8 cellular contexts compared by ENCODE assay signal in the genomic region with DNA sequence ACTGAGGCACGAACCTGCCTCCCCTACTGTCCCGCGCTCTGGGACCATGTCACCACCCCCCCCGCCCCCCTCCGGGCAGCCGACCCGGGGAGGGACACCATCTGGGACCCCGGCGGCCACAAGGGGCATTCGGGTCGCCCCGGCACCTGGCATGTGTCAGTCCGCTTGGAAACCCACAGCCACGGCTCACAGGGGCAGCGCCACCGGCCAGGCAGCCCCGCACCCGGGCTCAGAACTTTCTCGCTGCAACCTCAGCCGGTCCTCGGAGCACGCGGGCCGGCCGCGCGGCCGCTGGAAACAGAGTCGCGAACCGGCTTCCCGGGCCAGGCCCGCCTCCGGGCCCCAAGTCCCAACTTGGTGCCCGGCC.
DNase-seq lines count a peak whose midpoint lies in the region; ATAC-seq lines count a peak whose summit lies in the region.

No MANE protein-coding gene starts in this region.

- H3K27me3 ChIP-seq in CD4-positive, CD25-positive, alpha-beta regulatory T cell (ENCODE audit: control insufficient read depth, insufficient read depth, low read length), result no peaks in the 10 kb centered on the region

- H3K27ac ChIP-seq in CD4-positive, CD25-positive, alpha-beta regulatory T cell (ENCODE audit: insufficient read depth, low read length, poor library complexity, severe bottlenecking), result no peak overlapping the region

- H3K4me3 ChIP-seq in CD4-positive, CD25-positive, alpha-beta regulatory T cell (ENCODE audit: low read depth, low read length), result peak overlapping the region; percentile 62
- H3K4me3 ChIP-seq in iPS-11a (ENCODE audit: low read depth, low read length), result peak overlapping the region; percentile 58

- H3K9me3 ChIP-seq in CD4-positive, CD25-positive, alpha-beta regulatory T cell (ENCODE audit: control insufficient read depth in 2 of 2, low read length in 2 of 2), result no peaks in the 10 kb centered on the region

- peak in 1 of 2 donors; percentile 7 for ATAC-seq in CD4-positive, CD25-positive, alpha-beta regulatory T cell (ENCODE audit: low read depth in 2 of 2)
- peak; percentile 9 for ATAC-seq in HG02623 (IDR thresholded peaks at IDR 0.05; ENCODE audit: unreplicated experiment)
- ATAC-seq in activated naive CD4-positive, alpha-beta T cell treated with anti-CD3 and anti-CD28 coated beads, Interleukin-2, amount 50 U/mL, for 72 hours, result peak; percentile 19 to 21
- no peak for ATAC-seq in stimulated activated effector memory CD8-positive, alpha-beta T cell treated with anti-CD3 and anti-CD28 coated beads, Interleukin-12 subunit alpha, Interleukin-12 subunit beta, amount 100 ng/mL, for 72 hours

- peaks cover 26% of the 10 kb centered on the region for H3K4me1 ChIP-seq in CD4-positive, CD25-positive, alpha-beta regulatory T cell (ENCODE audit: control insufficient read depth, insufficient read depth, low read length, poor library complexity, severe bottlenecking)

- no peaks in the 10 kb centered on the region for H3K27me3 Mint-ChIP-seq in CD4-positive, CD25-positive, alpha-beta regulatory T cell

- no peaks in the 10 kb centered on the region for H3K36me3 ChIP-seq in CD4-positive, CD25-positive, alpha-beta regulatory T cell (ENCODE audit: control insufficient read depth, insufficient read depth, low read length)

- H3K9me3 Mint-ChIP-seq in CD4-positive, CD25-positive, alpha-beta regulatory T cell, result peaks cover 0 to 2% (median 0%) of the 10 kb centered on the region in 7 donors
- no peaks in the 10 kb centered on the region for H3K9me3 Mint-ChIP-seq in activated naive CD4-positive, alpha-beta T cell treated with anti-CD3 and anti-CD28 coated beads, Interleukin-2, amount 50 U/mL, for 72 hours
- no peaks in the 10 kb centered on the region for H3K9me3 Mint-ChIP-seq in stimulated activated effector memory CD8-positive, alpha-beta T cell treated with anti-CD3 and anti-CD28 coated beads, Interleukin-12 subunit alpha, Interleukin-12 subunit beta, amount 100 ng/mL, for 72 hours

- no peaks in the 10 kb centered on the region for H3K36me3 Mint-ChIP-seq in CD4-positive, CD25-positive, alpha-beta regulatory T cell
- H3K36me3 Mint-ChIP-seq in activated naive CD4-positive, alpha-beta T cell treated with anti-CD3 and anti-CD28 coated beads, Interleukin-2, amount 50 U/mL, for 72 hours, result peaks cover 0 to 11% of the 10 kb centered on the region in 2 donors
- no peaks in the 10 kb centered on the region for H3K36me3 Mint-ChIP-seq in stimulated activated effector memory CD8-positive, alpha-beta T cell treated with anti-CD3 and anti-CD28 coated beads, Interleukin-12 subunit alpha, Interleukin-12 subunit beta, amount 100 ng/mL, for 72 hours

- peak overlapping the region in 1 of 3 donors; percentile 88 for H3K27ac Mint-ChIP-seq in CD4-positive, CD25-positive, alpha-beta regulatory T cell
- H3K27ac Mint-ChIP-seq in activated naive CD4-positive, alpha-beta T cell treated with anti-CD3 and anti-CD28 coated beads, Interleukin-2, amount 50 U/mL, for 72 hours, result peak overlapping the region in 1 of 2 donors; percentile 74
- no peak overlapping the region for H3K27ac Mint-ChIP-seq in stimulated activated effector memory CD8-positive, alpha-beta T cell treated with anti-CD3 and anti-CD28 coated beads, Interleukin-12 subunit alpha, Interleukin-12 subunit beta, amount 100 ng/mL, for 72 hours

- peak overlapping the region in 3 of 4 donors; percentile 87 to 92 (median 89) for H3K4me3 Mint-ChIP-seq in CD4-positive, CD25-positive, alpha-beta regulatory T cell
- peak overlapping the region; percentile 77 for H3K4me3 Mint-ChIP-seq in stimulated activated effector memory CD8-positive, alpha-beta T cell treated with anti-CD3 and anti-CD28 coated beads, Interleukin-12 subunit alpha, Interleukin-12 subunit beta, amount 100 ng/mL, for 72 hours

- peak in 1 of 3 donors; percentile 28 for DNase-seq in CD4-positive, CD25-positive, alpha-beta regulatory T cell
- DNase-seq in activated naive CD4-positive, alpha-beta T cell treated with anti-CD3 and anti-CD28 coated beads, Interleukin-2, amount 50 U/mL, for 72 hours (ENCODE audit: low spot score in 2 of 2), result no peak
- DNase-seq in stimulated activated effector memory CD8-positive, alpha-beta T cell treated with anti-CD3 and anti-CD28 coated beads, Interleukin-12 subunit alpha, Interleukin-12 subunit beta, amount 100 ng/mL, for 72 hours (ENCODE audit: low spot score in 2 of 2), result no peak
- DNase-seq in NCI-H82 treated with DMSO at 0.1 percent for 48 hours (lab: John Stamatoyannopoulos, UW; ENCODE audit: unreplicated experiment) (no peak), NCI-H345 (lab: John Stamatoyannopoulos, UW) (no peak), OCI-M2 (lab: John Stamatoyannopoulos, UW; ENCODE audit: unreplicated experiment) (no peak)

- H3K4me1 Mint-ChIP-seq in CD4-positive, CD25-positive, alpha-beta regulatory T cell, result peaks cover 0 to 47% (median 26%) of the 10 kb centered on the region in 4 donors
- peaks cover 41% of the 10 kb centered on the region for H3K4me1 Mint-ChIP-seq in stimulated activated effector memory CD8-positive, alpha-beta T cell treated with anti-CD3 and anti-CD28 coated beads, Interleukin-12 subunit alpha, Interleukin-12 subunit beta, amount 100 ng/mL, for 72 hours
